Comparison of ENCODE assay signal across 8 cellular contexts in the genomic region with DNA sequence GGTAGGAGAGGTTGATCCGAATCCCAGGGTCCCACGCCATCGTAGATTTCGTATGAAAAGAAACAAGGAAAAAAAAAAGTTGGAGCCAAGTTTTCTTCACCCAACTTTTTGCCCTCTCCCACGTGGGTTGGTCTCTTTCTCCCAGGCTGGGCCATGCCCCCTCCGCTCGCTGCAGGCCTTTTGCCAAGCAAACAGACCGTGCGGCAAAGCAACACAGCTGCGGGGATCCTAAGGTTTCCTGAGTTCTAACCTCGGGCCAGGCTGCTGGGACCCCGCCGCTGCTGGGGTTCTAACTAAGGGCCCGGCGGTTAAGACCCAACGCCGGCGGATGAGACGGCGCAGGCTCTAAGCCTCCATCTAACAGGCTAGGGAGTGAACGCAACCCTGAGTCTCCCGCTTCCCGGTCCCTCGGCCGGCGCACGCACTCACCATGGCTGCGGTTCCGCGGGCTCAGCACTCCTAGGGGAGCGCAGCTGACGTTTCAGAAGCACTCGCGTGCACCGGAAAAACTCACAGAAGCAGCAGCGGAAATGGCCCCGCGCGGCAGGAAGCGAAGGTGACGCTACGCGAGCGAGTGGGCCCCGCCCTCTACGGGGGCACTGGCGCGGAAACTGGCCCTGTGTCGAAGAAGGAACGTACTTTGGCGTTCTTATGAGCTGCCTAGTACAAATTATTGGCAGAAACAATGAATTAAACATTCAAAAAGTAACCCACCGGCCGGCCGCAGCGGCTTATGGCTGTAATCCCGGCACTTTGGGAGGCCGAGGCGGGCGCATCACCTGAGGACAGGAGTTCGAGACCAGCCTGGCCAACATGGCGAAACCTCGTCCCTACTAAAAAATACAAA. TPM values are rescaled to one million over a fixed set of nuclear protein-coding genes. Genes with fewer than 3 reads are reported as not detected.
A peak's percentile ranks its signal among the peaks of the same experiment; 100 is the strongest.
DNase-seq lines count a peak whose midpoint lies in the region; ATAC-seq and TF ChIP-seq lines count a peak whose summit lies in the region.

SNU13 (minus strand) TSS at position 503 of the 847 bp plus-strand sequence; CDS start at position 432, 71 bp downstream.

- no peak for TF ChIP-seq CTCF in BJ (IDR thresholded peaks at IDR 0.05; ENCODE audit: insufficient read depth, low read depth, low read length)

- DNase-seq in BJ (ENCODE audit: low read depth) = no peak
- DNase-seq in GM19238 (ENCODE audit: insufficient read length, low spot score) = peak; percentile 91
- peak; percentile 76 to 92 for DNase-seq in NCI-H526 (lab: John Stamatoyannopoulos, UW)
- peak; percentile 90 for DNase-seq in activated CD4-positive, alpha-beta T cell treated with anti-CD3 and anti-CD28 coated beads for 4 hours
- peak; percentile 93 for DNase-seq in kidney tubule cell (ENCODE audit: low spot score)
- DNase-seq in stimulated activated CD4-positive, alpha-beta T cell treated with anti-CD3 and anti-CD28 coated beads, Interleukin-1b, Interleukin-23, amount 100 ng/mL, for 1 hour (ENCODE audit: low read depth in 2 of 2) = peak; percentile 70 to 81

- POLR2A ChIA-PET in BJ (lab: Charles Lee) = interaction anchor here (0.6 to 1.6 kb wide), 3 partner anchors 9 to 44 kb away, joined by 3 to 5 read pairs (median 3); no protein-coding TSS in a partner anchor

- 0 out of 2 replicates have a peak, but pooled peaks cover 2% of the 10 kb centered on the region for H3K36me3 ChIP-seq in BJ (ENCODE audit: control insufficient read depth, insufficient read depth, low read length)

- CTCF ChIA-PET in BJ (lab: Yijun Ruan, JAX) = interaction anchor here (0.6 to 3.9 kb wide), 6 partner anchors 9 to 252 kb away, joined by 3 to 23 read pairs (median 7); no protein-coding TSS in a partner anchor

- peak; percentile 80 for ATAC-seq in HG03442 (IDR thresholded peaks at IDR 0.05; ENCODE audit: unreplicated experiment)

- H3K27me3 ChIP-seq in BJ (ENCODE audit: control insufficient read depth, insufficient read depth, low read length) = no peaks in the 10 kb centered on the region

- H3K27ac ChIP-seq in cingulate gyrus (ENCODE audit: low read depth, low read length) = peak within 1 kb of the TSS; percentile 96

- H3K4me3 ChIP-seq in BJ (ENCODE audit: low read depth, low read length) = peak within 1 kb of the TSS; percentile 82

RNA-seq across cellular contexts. Expression of gene SNU13, which starts in this region (rescaled TPM):
- 288 and 327 TPM in 2 replicates for polyA plus RNA-seq in BJ (2011; rRNA removed)
- polyA minus RNA-seq in BJ (2011; rRNA and poly(A)+ RNA removed) = 103 and 165 TPM in 2 replicates
